23 cellular contexts compared by ENCODE assay signal in genomic region chr6:107647439-107647948, GRCh38.
"Had no signal": no experiment of that assay in that cellular context is flagged by ENCODE, and none has a peak within 500 bp of the region (broad histone marks: within the 10 kb centered on the region; RNA-seq: fewer than 3 reads in every experiment).

No MANE protein-coding gene starts in this region.

- H3K9me3 ChIP-seq: lower lobe of right lung, pancreas, suprapubic skin, thyroid gland, upper lobe of left lung, uterus had no signal

- H3K27ac ChIP-seq: dorsolateral prefrontal cortex, pancreas, suprapubic skin, thyroid gland, upper lobe of left lung, uterus had no signal

- ATAC-seq: esophagus mucosa; heart right ventricle; lower lobe of right lung; naive thymus-derived CD4-positive, alpha-beta T cell; pancreas; sciatic nerve; stimulated activated naive CD8-positive, alpha-beta T cell treated with anti-CD3 and anti-CD28 coated beads, Interleukin-15, Interleukin-2, amounts not matched to agents 100 U/mL and 50 U/mL, for 24 hours had no signal

- H3K27me3 Mint-ChIP-seq: memory B cell had no signal

- H3K9me3 Mint-ChIP-seq: central memory CD8-positive, alpha-beta T cell; immature natural killer cell had no signal

- H3K4me3 ChIP-seq: dorsolateral prefrontal cortex, heart right ventricle, left ventricle myocardium inferior, pancreas, smooth muscle cell, suprapubic skin, thyroid gland, upper lobe of left lung, uterus had no signal

- H3K27ac Mint-ChIP-seq: immature natural killer cell; memory B cell; naive thymus-derived CD4-positive, alpha-beta T cell had no signal

- H3K4me1 Mint-ChIP-seq: central memory CD8-positive, alpha-beta T cell; immature natural killer cell had no signal

- DNase-seq: cortex of kidney; dorsolateral prefrontal cortex; effector CD8-positive, alpha-beta T cell; heart right ventricle; immature natural killer cell; left ventricle myocardium inferior; lower lobe of right lung; midbrain; naive thymus-derived CD4-positive, alpha-beta T cell; nucleus accumbens; pancreas; stimulated activated CD4-positive, alpha-beta T cell treated with anti-CD3 and anti-CD28 coated beads, Interleukin-2, amount 100 ng/mL, for 48 hours; stimulated activated naive CD8-positive, alpha-beta T cell treated with anti-CD3 and anti-CD28 coated beads, Interleukin-15, Interleukin-2, amounts not matched to agents 100 U/mL and 50 U/mL, for 24 hours; thyroid gland; upper lobe of left lung; uterus had no signal

- H3K4me3 Mint-ChIP-seq: central memory CD8-positive, alpha-beta T cell; immature natural killer cell; memory B cell; naive thymus-derived CD4-positive, alpha-beta T cell; neural crest cell had no signal

- H3K36me3 Mint-ChIP-seq: immature natural killer cell, memory B cell had no signal

- H3K4me1 ChIP-seq: pancreas, uterus had no signal

- H3K27me3 ChIP-seq: dorsolateral prefrontal cortex, heart right ventricle, pancreas, suprapubic skin, thyroid gland, upper lobe of left lung, uterus had no signal

- H3K36me3 ChIP-seq: heart right ventricle, left ventricle myocardium inferior, lower lobe of right lung, pancreas, suprapubic skin, thyroid gland, upper lobe of left lung, uterus had no signal
